ENCODE assay signal across 8 cellular contexts in the genomic region with DNA sequence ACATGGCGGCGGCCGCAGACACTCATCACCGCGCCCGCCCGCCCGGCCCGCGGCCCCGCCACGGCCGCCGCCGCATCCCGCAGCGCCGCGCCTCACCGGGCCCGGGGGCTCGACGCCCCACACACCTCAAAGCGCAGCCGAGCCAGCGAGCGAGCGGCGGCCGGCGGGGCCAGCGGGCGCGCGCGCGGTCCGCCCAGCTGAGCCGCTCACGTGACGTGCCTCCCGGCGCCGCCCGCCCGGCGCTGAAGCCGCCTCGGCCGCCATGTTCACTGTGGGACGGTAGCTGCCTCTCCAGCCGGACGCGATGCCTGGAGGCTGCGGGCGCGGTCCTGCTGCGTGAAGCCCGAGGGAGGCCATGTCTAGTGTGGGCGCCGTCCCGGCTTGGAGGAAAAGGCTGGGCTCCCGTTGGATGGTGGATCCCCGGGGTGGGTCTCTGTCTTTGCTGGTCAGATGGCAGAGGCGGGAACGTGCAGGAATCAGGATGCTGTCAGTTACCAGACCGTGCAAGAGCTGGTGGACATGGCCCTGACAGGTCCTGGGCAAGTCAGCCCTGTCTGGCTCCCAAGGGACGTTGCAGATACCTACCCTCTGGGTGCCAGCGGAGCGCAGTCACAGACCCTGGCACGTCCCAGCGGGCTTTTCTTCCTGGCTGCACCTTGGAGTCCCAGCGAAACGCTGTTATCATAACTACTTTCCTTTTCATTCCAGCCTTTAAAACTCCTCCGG. TPM values are rescaled to one million over a fixed set of nuclear protein-coding genes. Genes with fewer than 3 reads are reported as not detected.
A peak's percentile ranks its signal among the peaks of the same experiment; 100 is the strongest.
DNase-seq lines count a peak whose midpoint lies in the region; ATAC-seq, FAIRE-seq and TF ChIP-seq lines count a peak whose summit lies in the region.

A gene with protein sequence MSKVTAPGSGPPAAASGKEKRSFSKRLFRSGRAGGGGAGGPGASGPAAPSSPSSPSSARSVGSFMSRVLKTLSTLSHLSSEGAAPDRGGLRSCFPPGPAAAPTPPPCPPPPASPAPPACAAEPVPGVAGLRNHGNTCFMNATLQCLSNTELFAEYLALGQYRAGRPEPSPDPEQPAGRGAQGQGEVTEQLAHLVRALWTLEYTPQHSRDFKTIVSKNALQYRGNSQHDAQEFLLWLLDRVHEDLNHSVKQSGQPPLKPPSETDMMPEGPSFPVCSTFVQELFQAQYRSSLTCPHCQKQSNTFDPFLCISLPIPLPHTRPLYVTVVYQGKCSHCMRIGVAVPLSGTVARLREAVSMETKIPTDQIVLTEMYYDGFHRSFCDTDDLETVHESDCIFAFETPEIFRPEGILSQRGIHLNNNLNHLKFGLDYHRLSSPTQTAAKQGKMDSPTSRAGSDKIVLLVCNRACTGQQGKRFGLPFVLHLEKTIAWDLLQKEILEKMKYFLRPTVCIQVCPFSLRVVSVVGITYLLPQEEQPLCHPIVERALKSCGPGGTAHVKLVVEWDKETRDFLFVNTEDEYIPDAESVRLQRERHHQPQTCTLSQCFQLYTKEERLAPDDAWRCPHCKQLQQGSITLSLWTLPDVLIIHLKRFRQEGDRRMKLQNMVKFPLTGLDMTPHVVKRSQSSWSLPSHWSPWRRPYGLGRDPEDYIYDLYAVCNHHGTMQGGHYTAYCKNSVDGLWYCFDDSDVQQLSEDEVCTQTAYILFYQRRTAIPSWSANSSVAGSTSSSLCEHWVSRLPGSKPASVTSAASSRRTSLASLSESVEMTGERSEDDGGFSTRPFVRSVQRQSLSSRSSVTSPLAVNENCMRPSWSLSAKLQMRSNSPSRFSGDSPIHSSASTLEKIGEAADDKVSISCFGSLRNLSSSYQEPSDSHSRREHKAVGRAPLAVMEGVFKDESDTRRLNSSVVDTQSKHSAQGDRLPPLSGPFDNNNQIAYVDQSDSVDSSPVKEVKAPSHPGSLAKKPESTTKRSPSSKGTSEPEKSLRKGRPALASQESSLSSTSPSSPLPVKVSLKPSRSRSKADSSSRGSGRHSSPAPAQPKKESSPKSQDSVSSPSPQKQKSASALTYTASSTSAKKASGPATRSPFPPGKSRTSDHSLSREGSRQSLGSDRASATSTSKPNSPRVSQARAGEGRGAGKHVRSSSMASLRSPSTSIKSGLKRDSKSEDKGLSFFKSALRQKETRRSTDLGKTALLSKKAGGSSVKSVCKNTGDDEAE (N-terminal part only) (minus strand): TSS at position 186 of the 726 bp plus-strand sequence. CDS start 182 bp downstream, at position 4.

- H3K27ac ChIP-seq in iPS-20b (ENCODE audit: low read length) (no peak within 1 kb of the TSS), skeletal muscle tissue (ENCODE audit: low read depth, low read length) (peak within 1 kb of the TSS; percentile 54)

- ATAC-seq in GM19023 (IDR thresholded peaks at IDR 0.05; ENCODE audit: unreplicated experiment), result peak; percentile 97
- peak; percentile 93 for ATAC-seq in HG03175 (IDR thresholded peaks at IDR 0.05; ENCODE audit: unreplicated experiment)

- H3K4me3 ChIP-seq in WI38 (ENCODE audit: low read depth, low read length) (peak within 1 kb of the TSS; percentile 69), bronchial epithelial cell (ENCODE audit: low read depth, low read length) (peak within 1 kb of the TSS; percentile 72), iPS-20b (ENCODE audit: low read length) (peak within 1 kb of the TSS; percentile 87), skeletal muscle tissue (ENCODE audit: low read length in 3 of 3) (peak within 1 kb of the TSS; percentile 92 to 98 (median 95))

- H3K9ac ChIP-seq in iPS-20b (ENCODE audit: low read depth, low read length) (peak within 1 kb of the TSS; percentile 70; the same call in 1 of the 2 replicates), skeletal muscle tissue (ENCODE audit: low read depth in 1 of 3, low read length in 3 of 3) (peak within 1 kb of the TSS; percentile 63 to 83 (median 68))

- H3K4me1 ChIP-seq in iPS-20b (ENCODE audit: insufficient read depth, low read length) (peaks cover 12% of the 10 kb centered on the region), skeletal muscle tissue (ENCODE audit: control insufficient read depth in 3 of 3, insufficient read depth in 3 of 3, low read length in 3 of 3) (peaks cover 26 to 33% (median 31%) of the 10 kb centered on the region in 3 donors)

- H3K36me3 ChIP-seq in bronchial epithelial cell (ENCODE audit: control insufficient read depth, insufficient read depth, low read length) (no peaks in the 10 kb centered on the region), iPS-20b (ENCODE audit: insufficient read depth, low read depth, low read length) (no peaks in the 10 kb centered on the region), skeletal muscle tissue (ENCODE audit: control insufficient read depth in 3 of 3, insufficient read depth in 3 of 3, low read length in 3 of 3) (no peaks in the 10 kb centered on the region)

- TF ChIP-seq CTCF in WI38 (IDR thresholded peaks at IDR 0.05; ENCODE audit: low read depth, low read length) (no peak), bronchial epithelial cell (IDR thresholded peaks at IDR 0.05; ENCODE audit: insufficient read depth, low read length, severe bottlenecking) (no peak)

- FAIRE-seq in bronchial epithelial cell (lab: Jason Lieb, UNC), result no peak

- no peaks in the 10 kb centered on the region for H3K27me3 ChIP-seq in bronchial epithelial cell (ENCODE audit: control insufficient read depth, insufficient read depth, low read length)
- H3K27me3 ChIP-seq in iPS-20b (ENCODE audit: insufficient read depth, low read length), result peaks cover 19% of the 10 kb centered on the region
- no peaks in the 10 kb centered on the region for H3K27me3 ChIP-seq in skeletal muscle tissue (ENCODE audit: control insufficient read depth in 3 of 3, insufficient read depth in 3 of 3, low read length in 3 of 3)

- H3K9me3 ChIP-seq in iPS-20b (ENCODE audit: insufficient read depth, low read depth, low read length) (no peaks in the 10 kb centered on the region), skeletal muscle tissue (ENCODE audit: control insufficient read depth in 3 of 3, low read length in 3 of 3) (no peaks in the 10 kb centered on the region)

- DNase-seq in AG08395 (ENCODE audit: low spot score), result peak; percentile 94
- peak; percentile 99 for DNase-seq in NCI-H2227 (lab: John Stamatoyannopoulos, UW; ENCODE audit: unreplicated experiment)
- DNase-seq in bronchial epithelial cell (ENCODE audit: low read depth), result peak; percentile 96

RNA-seq across cellular contexts. Expression of the gene that starts here (rescaled TPM):
- total RNA-seq in bronchial epithelial cell, result 12.3 and 13.4 TPM in 2 replicates
- total RNA-seq in skeletal muscle tissue, result 8.9 TPM
